2 cellular contexts compared by ENCODE assay signal in genomic region chr4:3502941-3503936, GRCh38.
TF ChIP-seq lines count a peak whose summit lies in the region.

No MANE protein-coding gene starts in this region.

TF ChIP-seq in HEK293, 187 proteins besides CTCF, POLR2A, EP300 and RAD21:
- TF ChIP-seq ZNF324 (tag by site-specific recombination; IDR thresholded peaks at IDR 0.05) (no peak), ZNF558 (tag by site-specific recombination; IDR thresholded peaks at IDR 0.05) (no peak), ZNF133 (tag by site-specific recombination; IDR thresholded peaks at IDR 0.05) (peak; percentile 47; the same call in 1 of the 2 replicates)

TF ChIP-seq in H1, 55 proteins besides CTCF, POLR2A, EP300 and RAD21:
- TF ChIP-seq JUN (IDR thresholded peaks at IDR 0.05; ENCODE audit: low read depth, low read length), result no peak
- TF ChIP-seq CEBPB (IDR thresholded peaks at IDR 0.05; ENCODE audit: low read depth, low read length), result no peak
- no peak for TF ChIP-seq TAF7 (optimal IDR thresholded peaks at IDR 0.05; ENCODE audit: borderline replicate concordance, low read depth, low read length)
- no peak for TF ChIP-seq CTBP2 (IDR thresholded peaks at IDR 0.05; ENCODE audit: borderline replicate concordance, insufficient read depth, insufficient read length, low read length)
